In the genomic region with DNA sequence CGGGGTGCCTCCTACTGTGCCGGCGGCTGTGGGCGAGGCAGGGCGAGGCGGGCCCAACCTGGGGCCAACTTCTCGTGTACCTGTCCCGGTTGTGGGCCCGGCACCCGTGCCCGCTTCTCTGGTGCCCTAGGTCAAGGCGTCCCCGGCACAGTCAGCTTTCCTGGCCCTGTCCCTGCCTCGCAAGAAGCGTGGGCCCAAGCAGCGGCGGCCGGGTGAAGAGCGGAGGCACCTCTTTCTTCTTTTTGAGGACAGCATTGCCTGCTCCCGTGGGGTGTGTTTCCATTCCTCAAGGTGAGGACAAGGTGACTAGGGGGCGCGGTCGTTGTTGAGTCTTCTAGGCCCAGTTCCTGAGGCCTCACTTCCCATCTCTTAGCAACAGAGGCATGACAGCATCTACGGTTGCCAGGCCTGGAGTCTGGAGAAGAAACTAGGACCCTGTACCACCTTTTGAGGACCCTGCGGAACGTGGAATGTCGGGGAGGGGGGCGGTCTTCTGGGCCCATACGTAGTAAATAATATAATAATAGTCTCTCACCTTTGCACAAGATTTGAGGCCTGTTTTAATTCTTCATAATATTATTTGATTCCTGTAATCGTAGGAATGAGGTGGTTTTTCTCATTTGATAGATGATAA, we compare ENCODE assay signal across 8 cellular contexts. TPM values are rescaled to one million over a fixed set of nuclear protein-coding genes. Genes with fewer than 3 reads are reported as not detected.
DNase-seq lines count a peak whose midpoint lies in the region; ATAC-seq and TF ChIP-seq lines count a peak whose summit lies in the region.

No MANE protein-coding gene starts in this region.

- POLR2A ChIA-PET in activated CD8-positive, alpha-beta T cell treated with anti-CD3 and anti-CD28 coated beads, Interleukin-2, amount 10 ng/mL, durations not matched to agents 7 days and 5 days (lab: Charles Lee) = interaction anchor here (0.6 to 13.8 kb wide), 18 partner anchors 9 to 183 kb away, joined by 3 to 218 read pairs (median 8); partner anchors contain the start of genes DESI1, PMM1, POLR3H and RANGAP1

- H3K36me3 ChIP-seq in heart left ventricle (peaks cover 0 to 59% (median 34%) of the 10 kb centered on the region in 9 donors), sigmoid colon (peaks cover 19 to 33% (median 27%) of the 10 kb centered on the region in 4 donors)

- no peak for TF ChIP-seq EP300 in sigmoid colon (IDR thresholded peaks at IDR 0.05)

- no peaks in the 10 kb centered on the region for H3K27me3 Mint-ChIP-seq in activated CD8-positive, alpha-beta T cell treated with anti-CD3 and anti-CD28 coated beads, Interleukin-2, amount 10 ng/mL, durations not matched to agents 7 days and 5 days (ENCODE audit: low read depth)

- H3K4me1 ChIP-seq in heart left ventricle (peaks cover 0 to 59% (median 37%) of the 10 kb centered on the region in 12 donors), sigmoid colon (peaks cover 0 to 54% (median 39%) of the 10 kb centered on the region in 4 donors)

- ATAC-seq in HG03457 (IDR thresholded peaks at IDR 0.05; ENCODE audit: unreplicated experiment) = peak; percentile 18
- peak; percentile 7 for ATAC-seq in activated CD8-positive, alpha-beta T cell treated with anti-CD3 and anti-CD28 coated beads, Interleukin-2, amount 10 ng/mL, durations not matched to agents 7 days and 5 days
- ATAC-seq in heart left ventricle = peak in 3 of 4 donors; percentile 38 to 52 (median 45)

- no peaks in the 10 kb centered on the region for H3K9me3 Mint-ChIP-seq in activated CD8-positive, alpha-beta T cell treated with anti-CD3 and anti-CD28 coated beads, Interleukin-2, amount 10 ng/mL, durations not matched to agents 7 days and 5 days (ENCODE audit: insufficient read depth)

- peak overlapping the region; percentile 98 for H3K27ac Mint-ChIP-seq in activated CD8-positive, alpha-beta T cell treated with anti-CD3 and anti-CD28 coated beads, Interleukin-2, amount 10 ng/mL, durations not matched to agents 7 days and 5 days

- peaks cover 39% of the 10 kb centered on the region for H3K36me3 Mint-ChIP-seq in activated CD8-positive, alpha-beta T cell treated with anti-CD3 and anti-CD28 coated beads, Interleukin-2, amount 10 ng/mL, durations not matched to agents 7 days and 5 days (ENCODE audit: low read depth)

- intact Hi-C loops in heart left ventricle (cut with DNase I) = loop anchor here in 4 of 10 donors (1.0 to 5.0 kb wide), 4 partner anchors 21 to 67 kb away; partner anchors contain the start of gene TOB2 (in 1 of the 4)
- intact Hi-C loops in sigmoid colon (cut with DNase I) = loop anchor here (1.0 kb wide), 1 partner anchor 23 kb away; the partner anchor contains the start of gene TOB2

- DNase-seq in stimulated activated CD4-positive, alpha-beta T cell treated with anti-CD3 and anti-CD28 coated beads, Interleukin-15, amount 100 ng/mL, for 24 hours = peak; percentile 60
- DNase-seq in stimulated activated CD4-positive, alpha-beta T cell treated with anti-CD3 and anti-CD28 coated beads, Interleukin-12 subunit alpha, Interleukin-12 subunit beta, amount 100 ng/mL, for 4 hours = no peak
- DNase-seq in activated CD8-positive, alpha-beta T cell treated with anti-CD3 and anti-CD28 coated beads, Interleukin-2, amount 10 ng/mL, durations not matched to agents 7 days and 5 days = peak; percentile 58
- DNase-seq in heart left ventricle (peak in 3 of 5 donors; percentile 44 to 70 (median 51)), sigmoid colon (peak; percentile 70), HuH-7 (ENCODE audit: low spot score) (no peak), kidney tubule cell (ENCODE audit: low spot score) (no peak)

- peak overlapping the region; percentile 89 for H3K4me3 Mint-ChIP-seq in activated CD8-positive, alpha-beta T cell treated with anti-CD3 and anti-CD28 coated beads, Interleukin-2, amount 10 ng/mL, durations not matched to agents 7 days and 5 days

- TF ChIP-seq POLR2A in heart left ventricle (IDR thresholded peaks at IDR 0.05) = no peak
- TF ChIP-seq POLR2A in sigmoid colon (IDR thresholded peaks at IDR 0.05) = no peak

- peaks cover 51% of the 10 kb centered on the region for H3K4me1 Mint-ChIP-seq in activated CD8-positive, alpha-beta T cell treated with anti-CD3 and anti-CD28 coated beads, Interleukin-2, amount 10 ng/mL, durations not matched to agents 7 days and 5 days (ENCODE audit: low read depth)

- 1 to 4% (median 2%) methylated on average over 7 to 30 of the region's 30 CpGs for WGBS in heart left ventricle, 4 donors
- WGBS in sigmoid colon, 2 donors = 0 to 1% methylated on average over 30 of the region's 30 CpGs

- no peaks in the 10 kb centered on the region for H3K9me3 ChIP-seq in heart left ventricle
- H3K9me3 ChIP-seq in sigmoid colon = no peaks in the 10 kb centered on the region

- peak overlapping the region; percentile 71 to 100 (median 95) for H3K4me3 ChIP-seq in heart left ventricle
- H3K4me3 ChIP-seq in sigmoid colon = peak overlapping the region; percentile 68 to 99 (median 92)

- peak overlapping the region; percentile 91 to 99 (median 97) for H3K27ac ChIP-seq in heart left ventricle
- H3K27ac ChIP-seq in sigmoid colon = peak overlapping the region; percentile 91 to 98 (median 96)

- CTCF ChIA-PET in activated CD8-positive, alpha-beta T cell treated with anti-CD3 and anti-CD28 coated beads, Interleukin-2, amount 10 ng/mL, durations not matched to agents 7 days and 5 days (lab: Charles Lee) = interaction anchor here (0.8 to 2.5 kb wide), 14 partner anchors 11 to 228 kb away, joined by 3 to 19 read pairs (median 4); partner anchors contain the start of gene TOB2

- no peaks in the 10 kb centered on the region for H3K27me3 ChIP-seq in heart left ventricle
- no peaks in the 10 kb centered on the region for H3K27me3 ChIP-seq in sigmoid colon

- peak in 1 of 12 donors; percentile 34 for TF ChIP-seq CTCF in heart left ventricle (IDR thresholded peaks at IDR 0.05)
- no peak for TF ChIP-seq CTCF in sigmoid colon (IDR thresholded peaks at IDR 0.05)

RNA-seq across cellular contexts. Expression of gene ACO2, which starts 0.4 kb away (rescaled TPM):
- 10 to 100 TPM; 91.8 to 97.1 TPM for total RNA-seq in activated CD8-positive, alpha-beta T cell treated with anti-CD3 and anti-CD28 coated beads, Interleukin-2, amount 10 ng/mL, durations not matched to agents 7 days and 5 days
- 1,000 to 10,000 TPM in 2 of 9 donors, 100 to 1,000 TPM in 7; 503 to 1,146 (median 862) TPM for total RNA-seq in heart left ventricle
- polyA plus RNA-seq in heart left ventricle = 100 to 1,000 TPM; 375 to 431 TPM
- total RNA-seq in sigmoid colon = 10 to 100 TPM; 67.3 to 90.3 (median 83.0) TPM
- 100 to 1,000 TPM; 106 to 157 (median 127) TPM for polyA plus RNA-seq in sigmoid colon

RNA-seq across cellular contexts. Expression of gene PHF5A, which starts 0.8 kb away (rescaled TPM):
- 10 to 100 TPM; 58.8 to 62.1 TPM for total RNA-seq in activated CD8-positive, alpha-beta T cell treated with anti-CD3 and anti-CD28 coated beads, Interleukin-2, amount 10 ng/mL, durations not matched to agents 7 days and 5 days
- total RNA-seq in heart left ventricle = 10 to 100 TPM; 13.4 to 29.3 (median 20.0) TPM
- 10 to 100 TPM; 40.3 to 49.9 TPM for polyA plus RNA-seq in heart left ventricle
- total RNA-seq in sigmoid colon = 10 to 100 TPM; 31.9 to 54.2 (median 44.4) TPM
- polyA plus RNA-seq in sigmoid colon = 10 to 100 TPM; 49.2 to 59.6 (median 59.6) TPM

RNA-seq across cellular contexts. Expression of gene TOB2, which starts 22.7 kb away (rescaled TPM):
- total RNA-seq in activated CD8-positive, alpha-beta T cell treated with anti-CD3 and anti-CD28 coated beads, Interleukin-2, amount 10 ng/mL, durations not matched to agents 7 days and 5 days = 10 to 100 TPM; 33.2 to 33.6 TPM
- total RNA-seq in heart left ventricle (10 to 100 TPM; 29.0 to 74.5 (median 46.1) TPM), sigmoid colon (10 to 100 TPM; 23.2 to 38.2 (median 31.8) TPM)
- polyA plus RNA-seq in heart left ventricle (10 to 100 TPM; 29.6 to 44.9 TPM), sigmoid colon (10 to 100 TPM; 13.2 to 31.9 (median 15.0) TPM)

Comparison
In these comparisons a context has a peak if more than half of its experiments do, and no peak if none do; other contexts are left out.
1. DNase-seq: peak in stimulated activated CD4-positive, alpha-beta T cell treated with anti-CD3 and anti-CD28 coated beads, Interleukin-15, amount 100 ng/mL, for 24 hours (single experiment), activated CD8-positive, alpha-beta T cell treated with anti-CD3 and anti-CD28 coated beads, Interleukin-2, amount 10 ng/mL, durations not matched to agents 7 days and 5 days (single experiment), heart left ventricle (3 of 5) and sigmoid colon (single experiment); none in stimulated activated CD4-positive, alpha-beta T cell treated with anti-CD3 and anti-CD28 coated beads, Interleukin-12 subunit alpha, Interleukin-12 subunit beta, amount 100 ng/mL, for 4 hours (single experiment), HuH-7 (single experiment) and kidney tubule cell (single experiment).
2. RNA of gene ACO2, which starts 0.4 kb away (total RNA-seq): 503 to 1,146 TPM in heart left ventricle; 91.8 to 97.1 TPM in activated CD8-positive, alpha-beta T cell treated with anti-CD3 and anti-CD28 coated beads, Interleukin-2, amount 10 ng/mL, durations not matched to agents 7 days and 5 days and 67.3 to 90.3 TPM in sigmoid colon; every median in the first group is over 4 times any median in the second.
3. Peak in every context shown above with its lines, with median percentiles within 50 percentile points of each other: ATAC-seq.